Comparison of ENCODE assay signal across 10 cellular contexts in the genomic region with DNA sequence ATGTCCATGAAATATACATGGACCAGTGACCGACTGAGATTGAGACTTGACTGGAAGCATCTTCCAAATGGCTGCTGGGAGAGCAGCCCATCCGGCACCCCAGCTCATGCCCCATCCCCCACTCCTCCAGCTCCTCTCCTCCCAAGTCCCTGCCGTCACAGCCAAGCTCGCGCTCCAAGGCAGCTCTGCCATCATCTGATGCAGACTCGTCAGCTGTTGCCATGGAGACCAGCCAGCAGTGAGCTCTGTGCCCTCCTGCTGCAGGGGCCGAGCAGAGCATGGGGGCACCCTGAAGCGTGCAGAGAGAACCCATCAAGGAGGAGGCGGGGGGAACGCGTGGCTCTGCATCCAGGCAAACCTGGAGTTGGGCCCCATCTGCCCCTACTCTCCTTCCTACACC.
DNase-seq lines count a peak whose midpoint lies in the region; ATAC-seq and TF ChIP-seq lines count a peak whose summit lies in the region.
"Had no signal": no experiment of that assay in that cellular context is flagged by ENCODE, and none has a peak within 500 bp of the region (broad histone marks: within the 10 kb centered on the region; RNA-seq: fewer than 3 reads in every experiment).

No MANE protein-coding gene starts in this region.

- no peaks in the 10 kb centered on the region for H3K27me3 ChIP-seq in tibial artery

- peaks cover 78% of the 10 kb centered on the region for H3K4me1 Mint-ChIP-seq in CD14-positive monocyte
- H3K4me1 Mint-ChIP-seq in activated CD8-positive, alpha-beta T cell treated with anti-CD3 and anti-CD28 coated beads for 36 hours (ENCODE audit: low read depth) = peaks cover 84% of the 10 kb centered on the region

- H3K27ac Mint-ChIP-seq in CD14-positive monocyte = peak overlapping the region; percentile 14 to 98 (median 86)
- H3K27ac Mint-ChIP-seq in activated CD8-positive, alpha-beta T cell treated with anti-CD3 and anti-CD28 coated beads for 36 hours = peak overlapping the region; percentile 58
- H3K27ac Mint-ChIP-seq: progenitor cell of endocrine pancreas had no signal

- peaks cover 0 to 31% (median 18%) of the 10 kb centered on the region in 4 donors for H3K4me1 ChIP-seq in tibial artery

- H3K36me3 Mint-ChIP-seq in CD14-positive monocyte = peaks cover 5 to 19% of the 10 kb centered on the region in 2 donors
- no peaks in the 10 kb centered on the region for H3K36me3 Mint-ChIP-seq in activated CD8-positive, alpha-beta T cell treated with anti-CD3 and anti-CD28 coated beads for 36 hours (ENCODE audit: low read depth)

- POLR2A ChIA-PET in activated CD8-positive, alpha-beta T cell treated with anti-CD3 and anti-CD28 coated beads for 36 hours (lab: Charles Lee) = interaction anchor here (0.6 to 0.9 kb wide), 2 partner anchors 28 to 285 kb away, joined by 3 read pairs; no protein-coding TSS in a partner anchor

- TF ChIP-seq CTCF in CD14-positive monocyte (IDR thresholded peaks at IDR 0.05) (no peak), tibial artery (IDR thresholded peaks at IDR 0.05) (no peak)
- no peak for TF ChIP-seq CTCF in activated CD8-positive, alpha-beta T cell treated with anti-CD3 and anti-CD28 coated beads for 36 hours (IDR thresholded peaks at IDR 0.05)

- no peak overlapping the region for H3K4me3 ChIP-seq in tibial artery

- CTCF ChIA-PET in activated CD8-positive, alpha-beta T cell treated with anti-CD3 and anti-CD28 coated beads for 36 hours (lab: Charles Lee) = interaction anchor here (3.2 kb wide), 1 partner anchor 130 kb away, joined by 10 read pairs; no protein-coding TSS in a partner anchor

- no peak overlapping the region for H3K27ac ChIP-seq in tibial artery

- DNase-seq in CD14-positive monocyte (ENCODE audit: low spot score) = no peak
- peak; percentile 79 for DNase-seq in NCI-H1092 (lab: John Stamatoyannopoulos, UW)
- peak; percentile 48 for DNase-seq in activated CD8-positive, alpha-beta T cell treated with anti-CD3 and anti-CD28 coated beads for 36 hours
- DNase-seq in inferior parietal cortex (ENCODE audit: extremely low spot score) = peak; percentile 86
- DNase-seq in NK-92 (lab: John Stamatoyannopoulos, UW; ENCODE audit: unreplicated experiment) = no peak
- DNase-seq in tibial artery = no peak
- DNase-seq in 8988T = no peak
- DNase-seq: trophoblast cell had no signal

- ATAC-seq in activated CD8-positive, alpha-beta T cell treated with anti-CD3 and anti-CD28 coated beads for 36 hours = no peak
- ATAC-seq in GM18511 (IDR thresholded peaks at IDR 0.05; ENCODE audit: unreplicated experiment) = no peak

- H3K4me3 Mint-ChIP-seq in CD14-positive monocyte = peak overlapping the region in 1 of 2 donors; percentile 55
- H3K4me3 Mint-ChIP-seq in activated CD8-positive, alpha-beta T cell treated with anti-CD3 and anti-CD28 coated beads for 36 hours = no peak overlapping the region

- H3K9me3 Mint-ChIP-seq in CD14-positive monocyte = peaks cover 0 to 7% (median 3%) of the 10 kb centered on the region in 7 donors
- H3K9me3 Mint-ChIP-seq in activated CD8-positive, alpha-beta T cell treated with anti-CD3 and anti-CD28 coated beads for 36 hours = no peaks in the 10 kb centered on the region

- peaks cover 36 to 56% (median 47%) of the 10 kb centered on the region in 3 donors for H3K27me3 Mint-ChIP-seq in CD14-positive monocyte (ENCODE audit: low read depth in 3 of 3)
- H3K27me3 Mint-ChIP-seq in activated CD8-positive, alpha-beta T cell treated with anti-CD3 and anti-CD28 coated beads for 36 hours = peaks cover 2% of the 10 kb centered on the region

- intact Hi-C loops in CD14-positive monocyte (cut with micrococcal nuclease) = loop anchor here (5.0 kb wide), 1 partner anchor 33 kb away; no protein-coding TSS in a partner anchor
- intact Hi-C loops in activated CD8-positive, alpha-beta T cell treated with anti-CD3 and anti-CD28 coated beads for 36 hours (cut with micrococcal nuclease) = loop anchor here (5.0 to 10.0 kb wide), 3 partner anchors 42 to 121 kb away; no protein-coding TSS in a partner anchor
- intact Hi-C loops in tibial artery (cut with DNase I; ENCODE audit: low total_unique reads) = no loop called here

- H3K36me3 ChIP-seq in tibial artery = no peaks in the 10 kb centered on the region

- H3K9me3 ChIP-seq in tibial artery = no peaks in the 10 kb centered on the region

Comparison
In these comparisons a context has a peak if more than half of its experiments do, and no peak if none do; other contexts are left out.
1. DNase-seq: peak in NCI-H1092 (single experiment), activated CD8-positive, alpha-beta T cell treated with anti-CD3 and anti-CD28 coated beads for 36 hours (single experiment) and inferior parietal cortex (single experiment); none in CD14-positive monocyte (single experiment), NK-92 (single experiment), tibial artery (0 of 2) and 8988T (single experiment).